In the genomic region with DNA sequence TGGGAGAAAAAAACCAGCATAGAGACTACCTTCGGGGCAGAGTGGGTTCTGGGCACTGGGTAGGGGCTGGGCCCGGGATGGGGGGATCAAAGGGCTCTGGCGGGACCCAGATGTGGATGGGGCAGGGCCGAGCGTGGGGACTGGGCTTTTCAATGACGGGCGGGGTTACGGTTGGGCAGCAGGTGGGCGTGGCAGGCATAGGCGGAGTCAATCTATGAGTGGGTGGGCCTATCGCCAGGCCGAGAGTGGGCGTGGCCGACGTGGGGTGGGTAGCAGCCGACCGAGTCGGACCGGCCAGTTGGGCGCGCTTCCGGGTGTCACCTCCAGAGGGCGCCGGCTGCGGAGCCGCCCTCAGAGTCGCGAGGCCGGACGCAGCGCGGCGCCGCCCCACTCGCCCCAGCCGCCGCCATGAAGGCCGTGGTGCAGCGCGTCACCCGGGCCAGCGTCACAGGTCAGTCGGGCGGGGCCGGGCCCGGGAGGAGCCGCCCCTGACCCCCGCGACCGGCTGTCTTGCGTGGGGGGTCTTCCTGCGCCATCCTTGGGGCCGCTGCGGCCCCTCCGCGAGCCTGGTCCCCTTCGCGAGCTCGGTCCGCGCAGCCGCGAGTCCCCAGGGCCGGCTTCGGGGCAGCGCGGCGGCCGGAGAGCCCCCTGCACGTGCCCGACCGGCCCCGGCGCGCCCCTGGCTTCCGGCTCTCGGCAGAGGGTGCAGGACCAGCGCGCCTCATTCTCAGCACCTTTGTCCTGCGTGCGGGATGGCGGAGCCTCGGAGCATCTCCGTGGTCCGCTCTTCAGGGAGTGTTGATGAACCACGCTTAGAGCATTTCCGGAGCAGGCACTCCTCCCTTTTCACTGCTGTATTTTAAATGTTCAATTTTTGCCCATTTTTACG, we compare ENCODE assay signal across 1 cellular context.
A peak's percentile ranks its signal among the peaks of the same experiment; 100 is the strongest.
TF ChIP-seq lines count a peak whose summit lies in the region.

Gene DTD1 (plus strand): TSS at position 390 of the 889 bp plus-strand sequence. CDS start 19 bp downstream, at position 409.

TF ChIP-seq in K562, 482 proteins besides CTCF, POLR2A, EP300 and RAD21 (continued from another document and continues in another):
- peak; percentile 15 for TF ChIP-seq TBP (optimal IDR thresholded peaks at IDR 0.05; ENCODE audit: low read depth, low read length)
- TF ChIP-seq EZH2 (IDR thresholded peaks at IDR 0.05; ENCODE audit: borderline replicate concordance, low read depth, low read length), result no peak
- TF ChIP-seq ZEB2 (IDR thresholded peaks at IDR 0.05), result no peak
- no peak for TF ChIP-seq THRB (CRISPR knock-in tag; conservative IDR thresholded peaks at IDR 0.05)
- peak; percentile 93 for TF ChIP-seq GABPB1 (CRISPR knock-in tag; IDR thresholded peaks at IDR 0.05)
- TF ChIP-seq SNIP1 (IDR thresholded peaks at IDR 0.05; ENCODE audit: low read depth), result no peak
- no peak for TF ChIP-seq XRCC5 (IDR thresholded peaks at IDR 0.05; ENCODE audit: low read depth, low read length)
- TF ChIP-seq, protein P1, sequence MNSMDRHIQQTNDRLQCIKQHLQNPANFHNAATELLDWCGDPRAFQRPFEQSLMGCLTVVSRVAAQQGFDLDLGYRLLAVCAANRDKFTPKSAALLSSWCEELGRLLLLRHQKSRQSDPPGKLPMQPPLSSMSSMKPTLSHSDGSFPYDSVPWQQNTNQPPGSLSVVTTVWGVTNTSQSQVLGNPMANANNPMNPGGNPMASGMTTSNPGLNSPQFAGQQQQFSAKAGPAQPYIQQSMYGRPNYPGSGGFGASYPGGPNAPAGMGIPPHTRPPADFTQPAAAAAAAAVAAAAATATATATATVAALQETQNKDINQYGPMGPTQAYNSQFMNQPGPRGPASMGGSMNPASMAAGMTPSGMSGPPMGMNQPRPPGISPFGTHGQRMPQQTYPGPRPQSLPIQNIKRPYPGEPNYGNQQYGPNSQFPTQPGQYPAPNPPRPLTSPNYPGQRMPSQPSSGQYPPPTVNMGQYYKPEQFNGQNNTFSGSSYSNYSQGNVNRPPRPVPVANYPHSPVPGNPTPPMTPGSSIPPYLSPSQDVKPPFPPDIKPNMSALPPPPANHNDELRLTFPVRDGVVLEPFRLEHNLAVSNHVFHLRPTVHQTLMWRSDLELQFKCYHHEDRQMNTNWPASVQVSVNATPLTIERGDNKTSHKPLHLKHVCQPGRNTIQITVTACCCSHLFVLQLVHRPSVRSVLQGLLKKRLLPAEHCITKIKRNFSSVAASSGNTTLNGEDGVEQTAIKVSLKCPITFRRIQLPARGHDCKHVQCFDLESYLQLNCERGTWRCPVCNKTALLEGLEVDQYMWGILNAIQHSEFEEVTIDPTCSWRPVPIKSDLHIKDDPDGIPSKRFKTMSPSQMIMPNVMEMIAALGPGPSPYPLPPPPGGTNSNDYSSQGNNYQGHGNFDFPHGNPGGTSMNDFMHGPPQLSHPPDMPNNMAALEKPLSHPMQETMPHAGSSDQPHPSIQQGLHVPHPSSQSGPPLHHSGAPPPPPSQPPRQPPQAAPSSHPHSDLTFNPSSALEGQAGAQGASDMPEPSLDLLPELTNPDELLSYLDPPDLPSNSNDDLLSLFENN (IDR thresholded peaks at IDR 0.05; ENCODE audit: low read depth in 2 of 2, low read length in 2 of 2), result no peak
- TF ChIP-seq PTBP1 (IDR thresholded peaks at IDR 0.05; ENCODE audit: low read depth, low read length), result no peak
- TF ChIP-seq, protein P2, sequence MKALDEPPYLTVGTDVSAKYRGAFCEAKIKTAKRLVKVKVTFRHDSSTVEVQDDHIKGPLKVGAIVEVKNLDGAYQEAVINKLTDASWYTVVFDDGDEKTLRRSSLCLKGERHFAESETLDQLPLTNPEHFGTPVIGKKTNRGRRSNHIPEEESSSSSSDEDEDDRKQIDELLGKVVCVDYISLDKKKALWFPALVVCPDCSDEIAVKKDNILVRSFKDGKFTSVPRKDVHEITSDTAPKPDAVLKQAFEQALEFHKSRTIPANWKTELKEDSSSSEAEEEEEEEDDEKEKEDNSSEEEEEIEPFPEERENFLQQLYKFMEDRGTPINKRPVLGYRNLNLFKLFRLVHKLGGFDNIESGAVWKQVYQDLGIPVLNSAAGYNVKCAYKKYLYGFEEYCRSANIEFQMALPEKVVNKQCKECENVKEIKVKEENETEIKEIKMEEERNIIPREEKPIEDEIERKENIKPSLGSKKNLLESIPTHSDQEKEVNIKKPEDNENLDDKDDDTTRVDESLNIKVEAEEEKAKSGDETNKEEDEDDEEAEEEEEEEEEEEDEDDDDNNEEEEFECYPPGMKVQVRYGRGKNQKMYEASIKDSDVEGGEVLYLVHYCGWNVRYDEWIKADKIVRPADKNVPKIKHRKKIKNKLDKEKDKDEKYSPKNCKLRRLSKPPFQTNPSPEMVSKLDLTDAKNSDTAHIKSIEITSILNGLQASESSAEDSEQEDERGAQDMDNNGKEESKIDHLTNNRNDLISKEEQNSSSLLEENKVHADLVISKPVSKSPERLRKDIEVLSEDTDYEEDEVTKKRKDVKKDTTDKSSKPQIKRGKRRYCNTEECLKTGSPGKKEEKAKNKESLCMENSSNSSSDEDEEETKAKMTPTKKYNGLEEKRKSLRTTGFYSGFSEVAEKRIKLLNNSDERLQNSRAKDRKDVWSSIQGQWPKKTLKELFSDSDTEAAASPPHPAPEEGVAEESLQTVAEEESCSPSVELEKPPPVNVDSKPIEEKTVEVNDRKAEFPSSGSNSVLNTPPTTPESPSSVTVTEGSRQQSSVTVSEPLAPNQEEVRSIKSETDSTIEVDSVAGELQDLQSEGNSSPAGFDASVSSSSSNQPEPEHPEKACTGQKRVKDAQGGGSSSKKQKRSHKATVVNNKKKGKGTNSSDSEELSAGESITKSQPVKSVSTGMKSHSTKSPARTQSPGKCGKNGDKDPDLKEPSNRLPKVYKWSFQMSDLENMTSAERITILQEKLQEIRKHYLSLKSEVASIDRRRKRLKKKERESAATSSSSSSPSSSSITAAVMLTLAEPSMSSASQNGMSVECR (CRISPR knock-in tag; IDR thresholded peaks at IDR 0.05), result peak; percentile 17; the same call in 1 of the 2 replicates
- no peak for TF ChIP-seq POLR2AphosphoS2 (IDR thresholded peaks at IDR 0.05; ENCODE audit: low read length)
- no peak for TF ChIP-seq ZNF217 (CRISPR knock-in tag; IDR thresholded peaks at IDR 0.05)
- TF ChIP-seq MAZ (CRISPR knock-in tag; conservative IDR thresholded peaks at IDR 0.05 in 1 of 2, IDR thresholded peaks at IDR 0.05 in 1 of 2), result peak; percentile 66 to 70
- no peak for TF ChIP-seq TCF7L2 (IDR thresholded peaks at IDR 0.05; ENCODE audit: low read depth, low read length)
- TF ChIP-seq CHD2 (IDR thresholded peaks at IDR 0.05; ENCODE audit: low read depth, low read length), result no peak
- TF ChIP-seq RBFOX2 (IDR thresholded peaks at IDR 0.05; ENCODE audit: low read depth, low read length), result peak; percentile 86
- TF ChIP-seq ASH1L (IDR thresholded peaks at IDR 0.05; ENCODE audit: borderline replicate concordance, low read depth, partially characterized antibody), result no peak
- TF ChIP-seq ZNF124 (CRISPR knock-in tag; IDR thresholded peaks at IDR 0.05), result no peak
- TF ChIP-seq ZNF766 (CRISPR knock-in tag; conservative IDR thresholded peaks at IDR 0.05), result no peak
- no peak for TF ChIP-seq HDAC3 (IDR thresholded peaks at IDR 0.05; ENCODE audit: borderline replicate concordance, partially characterized antibody)
- TF ChIP-seq TAF1 (IDR thresholded peaks at IDR 0.05; ENCODE audit: control insufficient read depth, extremely low read depth, insufficient read depth, low read length, severe bottlenecking), result peak; percentile 28
- TF ChIP-seq PTTG1 (tag; IDR thresholded peaks at IDR 0.05; ENCODE audit: low read depth), result no peak
- TF ChIP-seq ZBTB9 (CRISPR knock-in tag; IDR thresholded peaks at IDR 0.05), result no peak
- no peak for TF ChIP-seq STAG1 (CRISPR knock-in tag; IDR thresholded peaks at IDR 0.05; ENCODE audit: borderline replicate concordance)
- TF ChIP-seq JUN (IDR thresholded peaks at IDR 0.05; ENCODE audit: borderline replicate concordance, low read depth, low read length), result no peak
- TF ChIP-seq JUN (CRISPR knock-in tag; IDR thresholded peaks at IDR 0.05; ENCODE audit: borderline replicate concordance), result peak; percentile 48; the same call in 1 of the 2 replicates
- peak; percentile 53 for TF ChIP-seq CREM (IDR thresholded peaks at IDR 0.05; ENCODE audit: low read depth)
- TF ChIP-seq PHF8 (IDR thresholded peaks at IDR 0.05; ENCODE audit: borderline replicate concordance, low read length), result peak; percentile 67; the same call in 1 of the 2 replicates
- TF ChIP-seq RBM25 (IDR thresholded peaks at IDR 0.05; ENCODE audit: low read depth, low read length, severe bottlenecking), result peak; percentile 39
- TF ChIP-seq PCBP2 (IDR thresholded peaks at IDR 0.05; ENCODE audit: low read depth, low read length, poor library complexity, severe bottlenecking), result no peak
- peak; percentile 85 for TF ChIP-seq POLR2G (IDR thresholded peaks at IDR 0.05; ENCODE audit: low read depth, low read length)
- TF ChIP-seq, protein P3, sequence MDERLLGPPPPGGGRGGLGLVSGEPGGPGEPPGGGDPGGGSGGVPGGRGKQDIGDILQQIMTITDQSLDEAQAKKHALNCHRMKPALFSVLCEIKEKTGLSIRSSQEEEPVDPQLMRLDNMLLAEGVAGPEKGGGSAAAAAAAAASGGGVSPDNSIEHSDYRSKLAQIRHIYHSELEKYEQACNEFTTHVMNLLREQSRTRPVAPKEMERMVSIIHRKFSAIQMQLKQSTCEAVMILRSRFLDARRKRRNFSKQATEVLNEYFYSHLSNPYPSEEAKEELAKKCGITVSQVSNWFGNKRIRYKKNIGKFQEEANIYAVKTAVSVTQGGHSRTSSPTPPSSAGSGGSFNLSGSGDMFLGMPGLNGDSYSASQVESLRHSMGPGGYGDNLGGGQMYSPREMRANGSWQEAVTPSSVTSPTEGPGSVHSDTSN (CRISPR knock-in tag; IDR thresholded peaks at IDR 0.05; ENCODE audit: low read depth), result no peak
- TF ChIP-seq, protein P3 (tag; conservative IDR thresholded peaks at IDR 0.05; ENCODE audit: low read depth), result no peak
- no peak for TF ChIP-seq ILF3 (IDR thresholded peaks at IDR 0.05; ENCODE audit: borderline replicate concordance)
- TF ChIP-seq GABPB2 (CRISPR knock-in tag; conservative IDR thresholded peaks at IDR 0.05), result no peak
- 0 out of 4 replicates have a peak, but pooled peaks have one; percentile 25 to 30 for TF ChIP-seq SIN3A (IDR thresholded peaks at IDR 0.05; ENCODE audit: borderline replicate concordance in 2 of 2, control insufficient read depth in 1 of 2, low read depth in 2 of 2, low read length in 2 of 2)
- TF ChIP-seq ZNF24 (IDR thresholded peaks at IDR 0.05), result no peak
- TF ChIP-seq PHB (CRISPR knock-in tag; IDR thresholded peaks at IDR 0.05), result no peak
- TF ChIP-seq NRF1 (conservative IDR thresholded peaks at IDR 0.05 in 1 of 2, IDR thresholded peaks at IDR 0.05 in 1 of 2), result peak; percentile 2 to 43; a peak in 3 of 4 replicates
- TF ChIP-seq, protein P4, sequence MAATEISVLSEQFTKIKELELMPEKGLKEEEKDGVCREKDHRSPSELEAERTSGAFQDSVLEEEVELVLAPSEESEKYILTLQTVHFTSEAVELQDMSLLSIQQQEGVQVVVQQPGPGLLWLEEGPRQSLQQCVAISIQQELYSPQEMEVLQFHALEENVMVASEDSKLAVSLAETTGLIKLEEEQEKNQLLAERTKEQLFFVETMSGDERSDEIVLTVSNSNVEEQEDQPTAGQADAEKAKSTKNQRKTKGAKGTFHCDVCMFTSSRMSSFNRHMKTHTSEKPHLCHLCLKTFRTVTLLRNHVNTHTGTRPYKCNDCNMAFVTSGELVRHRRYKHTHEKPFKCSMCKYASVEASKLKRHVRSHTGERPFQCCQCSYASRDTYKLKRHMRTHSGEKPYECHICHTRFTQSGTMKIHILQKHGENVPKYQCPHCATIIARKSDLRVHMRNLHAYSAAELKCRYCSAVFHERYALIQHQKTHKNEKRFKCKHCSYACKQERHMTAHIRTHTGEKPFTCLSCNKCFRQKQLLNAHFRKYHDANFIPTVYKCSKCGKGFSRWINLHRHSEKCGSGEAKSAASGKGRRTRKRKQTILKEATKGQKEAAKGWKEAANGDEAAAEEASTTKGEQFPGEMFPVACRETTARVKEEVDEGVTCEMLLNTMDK (IDR thresholded peaks at IDR 0.05; ENCODE audit: borderline replicate concordance, insufficient read depth, low read depth, low read length, poor library complexity, severe bottlenecking), result peak; percentile 28
- no peak for TF ChIP-seq ZKSCAN3 (CRISPR knock-in tag; IDR thresholded peaks at IDR 0.05)
- TF ChIP-seq ZNF408 (CRISPR knock-in tag; IDR thresholded peaks at IDR 0.05; ENCODE audit: low read depth), result no peak
- no peak for TF ChIP-seq HLTF (IDR thresholded peaks at IDR 0.05)
- TF ChIP-seq, protein P5, sequence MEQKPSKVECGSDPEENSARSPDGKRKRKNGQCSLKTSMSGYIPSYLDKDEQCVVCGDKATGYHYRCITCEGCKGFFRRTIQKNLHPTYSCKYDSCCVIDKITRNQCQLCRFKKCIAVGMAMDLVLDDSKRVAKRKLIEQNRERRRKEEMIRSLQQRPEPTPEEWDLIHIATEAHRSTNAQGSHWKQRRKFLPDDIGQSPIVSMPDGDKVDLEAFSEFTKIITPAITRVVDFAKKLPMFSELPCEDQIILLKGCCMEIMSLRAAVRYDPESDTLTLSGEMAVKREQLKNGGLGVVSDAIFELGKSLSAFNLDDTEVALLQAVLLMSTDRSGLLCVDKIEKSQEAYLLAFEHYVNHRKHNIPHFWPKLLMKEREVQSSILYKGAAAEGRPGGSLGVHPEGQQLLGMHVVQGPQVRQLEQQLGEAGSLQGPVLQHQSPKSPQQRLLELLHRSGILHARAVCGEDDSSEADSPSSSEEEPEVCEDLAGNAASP (IDR thresholded peaks at IDR 0.05), result no peak
- TF ChIP-seq KAT7 (CRISPR knock-in tag; IDR thresholded peaks at IDR 0.05; ENCODE audit: borderline replicate concordance), result no peak
- TF ChIP-seq HDAC1 (IDR thresholded peaks at IDR 0.05), result peak in 1 of 2 experiments; percentile 34; a peak in 1 of 4 replicates
